1 cellular context compared by ENCODE assay signal in genomic region chr13:33730147-33730546, GRCh38.
A peak's percentile ranks its signal among the peaks of the same experiment; 100 is the strongest.
TF ChIP-seq lines count a peak whose summit lies in the region.

No MANE protein-coding gene starts in this region.

TF ChIP-seq in GM12878, 131 proteins besides CTCF, POLR2A, EP300 and RAD21 (continued from another document):
- TF ChIP-seq SKIL (IDR thresholded peaks at IDR 0.05; ENCODE audit: low read depth, poor library complexity, severe bottlenecking): peak; percentile 28
- TF ChIP-seq IKZF1 (conservative IDR thresholded peaks at IDR 0.05): peak; percentile 43; the same call in 1 of the 2 replicates
- TF ChIP-seq SIN3A (IDR thresholded peaks at IDR 0.05; ENCODE audit: low read depth, low read length): no peak
- no peak for TF ChIP-seq ZNF207 (IDR thresholded peaks at IDR 0.05; ENCODE audit: borderline replicate concordance)
- 0 out of 2 replicates have a peak, but pooled peaks have one; percentile 28 for TF ChIP-seq MLLT1 (IDR thresholded peaks at IDR 0.05)
- TF ChIP-seq IKZF2 (IDR thresholded peaks at IDR 0.05): peak; percentile 58 to 66; a peak in 2 of 4 replicates
- TF ChIP-seq NFXL1 (IDR thresholded peaks at IDR 0.05; ENCODE audit: borderline replicate concordance): no peak
- TF ChIP-seq RELB (IDR thresholded peaks at IDR 0.05; ENCODE audit: low read depth): peak; percentile 32; the same call in 1 of the 2 replicates
- peak; percentile 61 for TF ChIP-seq RUNX3 (IDR thresholded peaks at IDR 0.05; ENCODE audit: low read length)
- peak; percentile 76 for TF ChIP-seq PAX5 (IDR thresholded peaks at IDR 0.05; ENCODE audit: borderline replicate concordance, low read depth, low read length)
- TF ChIP-seq SP1 (IDR thresholded peaks at IDR 0.05; ENCODE audit: low read depth, low read length): peak; percentile 10
- peak; percentile 71 for TF ChIP-seq ATF7 (IDR thresholded peaks at IDR 0.05; ENCODE audit: low read depth)
- no peak for TF ChIP-seq SUZ12 (IDR thresholded peaks at IDR 0.05; ENCODE audit: unreplicated experiment)
- TF ChIP-seq BHLHE40 (IDR thresholded peaks at IDR 0.05; ENCODE audit: borderline replicate concordance in 1 of 2, low read depth in 2 of 2, low read length in 1 of 2): peak in 1 of 2 experiments; percentile 18; a peak in 1 of 4 replicates
- TF ChIP-seq SPI1 (IDR thresholded peaks at IDR 0.05; ENCODE audit: borderline replicate concordance, insufficient read depth, low read depth, low read length): peak; percentile 38; the same call in 1 of the 2 replicates
- TF ChIP-seq USF1 (IDR thresholded peaks at IDR 0.05; ENCODE audit: borderline replicate concordance, extremely low read length, insufficient read depth, low read depth, low read length): no peak
- peak; percentile 64 for TF ChIP-seq NBN (IDR thresholded peaks at IDR 0.05)
- 0 out of 2 replicates have a peak, but pooled peaks have one; percentile 15 for TF ChIP-seq NR2F1 (conservative IDR thresholded peaks at IDR 0.05)
- TF ChIP-seq HSF1 (IDR thresholded peaks at IDR 0.05; ENCODE audit: low read depth, low read length): no peak
- TF ChIP-seq MTA2 (IDR thresholded peaks at IDR 0.05; ENCODE audit: low read depth): peak; percentile 66
